In genomic region chr3:175620093-175620492, GRCh38 we compare ENCODE assay signal across 25 cellular contexts.
"Had no signal": no experiment of that assay in that cellular context is flagged by ENCODE, and none has a peak within 500 bp of the region (broad histone marks: within the 10 kb centered on the region; RNA-seq: fewer than 3 reads in every experiment).

No MANE protein-coding gene starts in this region.

- H3K4me3 Mint-ChIP-seq: mesothelial cell of epicardium; naive B cell; natural killer cell; nephron progenitor cell; neural progenitor cell; stimulated activated naive B cell treated with anti-CD40 and anti-IgM and Interleukin-4, amounts not matched to agents 10 μg/mL and 1 μg/mL and 100 μg/mL, for 72 hours had no signal

- H3K4me2 ChIP-seq: hepatocyte, neural progenitor cell had no signal

- H3K4me3 ChIP-seq: heart left ventricle, hepatocyte, left lung, lung, neural progenitor cell, ovary, psoas muscle, right lobe of liver, skin epidermis, stomach, thoracic aorta, tibial artery, upper lobe of right lung had no signal

- H3K4me1 ChIP-seq: heart left ventricle, left lung, neural progenitor cell, psoas muscle, right lobe of liver, stomach, tibial artery, upper lobe of right lung had no signal

- H3K36me3 Mint-ChIP-seq: mesothelial cell of epicardium; naive B cell; neural progenitor cell; stimulated activated naive B cell treated with anti-CD40 and anti-IgM and Interleukin-4, amounts not matched to agents 10 μg/mL and 1 μg/mL and 100 μg/mL, for 72 hours had no signal

- H2AFZ ChIP-seq: hepatocyte, neural progenitor cell had no signal

- H3K27me3 Mint-ChIP-seq: naive B cell; stimulated activated naive B cell treated with anti-CD40 and anti-IgM and Interleukin-4, amounts not matched to agents 10 μg/mL and 1 μg/mL and 100 μg/mL, for 72 hours had no signal

- H3K36me3 ChIP-seq: heart left ventricle, left lung, neural progenitor cell, ovary, right lobe of liver, stomach, thoracic aorta, tibial artery, upper lobe of right lung had no signal

- H3K27ac Mint-ChIP-seq: mesothelial cell of epicardium; natural killer cell; nephron progenitor cell; neural progenitor cell; stimulated activated naive B cell treated with anti-CD40 and anti-IgM and Interleukin-4, amounts not matched to agents 10 μg/mL and 1 μg/mL and 100 μg/mL, for 72 hours had no signal

- H3K9ac ChIP-seq: neural progenitor cell had no signal

- H3K4me1 Mint-ChIP-seq: mesothelial cell of epicardium; naive B cell; natural killer cell; nephron progenitor cell; neural progenitor cell; stimulated activated naive B cell treated with anti-CD40 and anti-IgM and Interleukin-4, amounts not matched to agents 10 μg/mL and 1 μg/mL and 100 μg/mL, for 72 hours had no signal

- DNase-seq: left colon; mesendoderm; naive B cell; natural killer cell; nephron progenitor cell; ovary; psoas muscle; right lobe of liver; stimulated activated CD4-positive, alpha-beta T cell treated with anti-CD3 and anti-CD28 coated beads, Interleukin-12 subunit alpha, Interleukin-12 subunit beta, amount 100 ng/mL, for 4 hours; stimulated activated CD4-positive, alpha-beta T cell treated with anti-CD3 and anti-CD28 coated beads, Interleukin-15, amount 100 ng/mL, for 24 hours; stimulated activated CD4-positive, alpha-beta T cell treated with anti-CD3 and anti-CD28 coated beads, Interleukin-2, amount 100 ng/mL, for 24 hours; stimulated activated CD4-positive, alpha-beta T cell treated with anti-CD3 and anti-CD28 coated beads, Interleukin-4, amount 100 ng/mL, for 1 hour; stimulated activated naive B cell treated with anti-CD40 and anti-IgM and Interleukin-4, amounts not matched to agents 10 μg/mL and 1 μg/mL and 100 μg/mL, for 72 hours; stimulated activated naive CD8-positive, alpha-beta T cell treated with anti-CD3 and anti-CD28 coated beads, Interleukin-15, Interleukin-2, amounts not matched to agents 100 U/mL and 50 U/mL, for 24 hours; stomach; tibial artery; upper lobe of right lung had no signal

- H3K9me3 ChIP-seq: heart left ventricle, ovary, psoas muscle, right lobe of liver, stomach, thoracic aorta, tibial artery, upper lobe of right lung had no signal

- H3K79me2 ChIP-seq: hepatocyte had no signal

- ATAC-seq: heart left ventricle; left colon; left lung; natural killer cell; psoas muscle; right lobe of liver; stimulated activated naive B cell treated with anti-CD40 and anti-IgM and Interleukin-4, amounts not matched to agents 10 μg/mL and 1 μg/mL and 100 μg/mL, for 72 hours; stimulated activated naive CD8-positive, alpha-beta T cell treated with anti-CD3 and anti-CD28 coated beads, Interleukin-15, Interleukin-2, amounts not matched to agents 100 U/mL and 50 U/mL, for 24 hours; upper lobe of right lung had no signal

- H3K27ac ChIP-seq: heart left ventricle, hepatocyte, left lung, neural progenitor cell, ovary, psoas muscle, right lobe of liver, skin epidermis, stomach, thoracic aorta, tibial artery, upper lobe of right lung had no signal

- H3K9me3 Mint-ChIP-seq: mesothelial cell of epicardium, nephron progenitor cell had no signal

- H3K27me3 ChIP-seq: heart left ventricle, hepatocyte, left lung, neural progenitor cell, ovary, right lobe of liver, stomach, tibial artery, upper lobe of right lung had no signal
